1 cellular context compared by ENCODE assay signal in the genomic region with DNA sequence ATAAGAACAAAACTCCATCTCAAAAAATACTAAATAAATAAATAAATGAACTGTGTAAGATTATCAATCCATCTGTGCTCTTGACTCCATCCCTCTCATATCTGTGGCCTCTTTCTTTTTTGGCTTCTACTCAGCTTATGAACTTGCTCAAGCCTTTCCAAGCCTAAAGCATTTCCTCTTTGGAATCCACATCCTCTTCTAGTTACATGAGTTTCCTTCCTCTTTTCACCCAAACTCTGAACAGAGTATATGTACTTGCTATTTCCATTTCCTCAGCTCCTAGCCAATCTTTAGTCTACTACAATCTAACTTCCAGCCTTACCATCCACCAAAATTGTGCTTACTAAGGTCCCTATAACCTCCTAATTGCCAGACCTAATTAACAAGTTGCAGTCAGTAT.
TF ChIP-seq lines count a peak whose summit lies in the region.

No MANE protein-coding gene starts in this region.

TF ChIP-seq in K562, 482 proteins besides CTCF, POLR2A, EP300 and RAD21 (continued from another document):
- TF ChIP-seq, protein P1, sequence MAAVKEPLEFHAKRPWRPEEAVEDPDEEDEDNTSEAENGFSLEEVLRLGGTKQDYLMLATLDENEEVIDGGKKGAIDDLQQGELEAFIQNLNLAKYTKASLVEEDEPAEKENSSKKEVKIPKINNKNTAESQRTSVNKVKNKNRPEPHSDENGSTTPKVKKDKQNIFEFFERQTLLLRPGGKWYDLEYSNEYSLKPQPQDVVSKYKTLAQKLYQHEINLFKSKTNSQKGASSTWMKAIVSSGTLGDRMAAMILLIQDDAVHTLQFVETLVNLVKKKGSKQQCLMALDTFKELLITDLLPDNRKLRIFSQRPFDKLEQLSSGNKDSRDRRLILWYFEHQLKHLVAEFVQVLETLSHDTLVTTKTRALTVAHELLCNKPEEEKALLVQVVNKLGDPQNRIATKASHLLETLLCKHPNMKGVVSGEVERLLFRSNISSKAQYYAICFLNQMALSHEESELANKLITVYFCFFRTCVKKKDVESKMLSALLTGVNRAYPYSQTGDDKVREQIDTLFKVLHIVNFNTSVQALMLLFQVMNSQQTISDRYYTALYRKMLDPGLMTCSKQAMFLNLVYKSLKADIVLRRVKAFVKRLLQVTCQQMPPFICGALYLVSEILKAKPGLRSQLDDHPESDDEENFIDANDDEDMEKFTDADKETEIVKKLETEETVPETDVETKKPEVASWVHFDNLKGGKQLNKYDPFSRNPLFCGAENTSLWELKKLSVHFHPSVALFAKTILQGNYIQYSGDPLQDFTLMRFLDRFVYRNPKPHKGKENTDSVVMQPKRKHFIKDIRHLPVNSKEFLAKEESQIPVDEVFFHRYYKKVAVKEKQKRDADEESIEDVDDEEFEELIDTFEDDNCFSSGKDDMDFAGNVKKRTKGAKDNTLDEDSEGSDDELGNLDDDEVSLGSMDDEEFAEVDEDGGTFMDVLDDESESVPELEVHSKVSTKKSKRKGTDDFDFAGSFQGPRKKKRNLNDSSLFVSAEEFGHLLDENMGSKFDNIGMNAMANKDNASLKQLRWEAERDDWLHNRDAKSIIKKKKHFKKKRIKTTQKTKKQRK (IDR thresholded peaks at IDR 0.05; ENCODE audit: borderline replicate concordance, low read depth, low read length): no peak
- peak in 1 of 2 experiments; percentile 67; a peak in 1 of 4 replicates for TF ChIP-seq ETV6 (IDR thresholded peaks at IDR 0.05; ENCODE audit: borderline replicate concordance in 1 of 2, low read depth in 2 of 2, low read length in 1 of 2)
- TF ChIP-seq ETV6 (CRISPR knock-in tag; IDR thresholded peaks at IDR 0.05; ENCODE audit: borderline replicate concordance): no peak
- TF ChIP-seq NEUROD1 (IDR thresholded peaks at IDR 0.05; ENCODE audit: borderline replicate concordance, low read depth, low read length, partially characterized antibody): no peak
- TF ChIP-seq C11orf30 (IDR thresholded peaks at IDR 0.05; ENCODE audit: low read depth): peak; percentile 36; the same call in 1 of the 2 replicates
TF ChIP-seq in K562: peak in this region for 6.
